ENCODE assay signal across 9 cellular contexts in genomic region chr20:57717797-57718196, GRCh38. TPM values are rescaled to one million over a fixed set of nuclear protein-coding genes. Genes with fewer than 3 reads are reported as not detected.
A peak's percentile ranks its signal among the peaks of the same experiment; 100 is the strongest.
DNase-seq lines count a peak whose midpoint lies in the region; ATAC-seq and TF ChIP-seq lines count a peak whose summit lies in the region.
"Had no signal": no experiment of that assay in that cellular context is flagged by ENCODE, and none has a peak within 500 bp of the region (broad histone marks: within the 10 kb centered on the region; RNA-seq: fewer than 3 reads in every experiment).

No MANE protein-coding gene starts in this region.

- DNase-seq in NCI-H460 (ENCODE audit: extremely low read depth, low read depth) (peak; percentile 53), choroid plexus epithelial cell (ENCODE audit: low read depth) (peak; percentile 8), prostate gland (ENCODE audit: low spot score) (peak; percentile 65), COR-L47 (lab: John Stamatoyannopoulos, UW) (no peak)

- 10% methylated on average over 11 of the region's 11 CpGs for WGBS in prostate gland

- H3F3A ChIP-seq in DOHH2 (ENCODE audit: control insufficient read depth, insufficient read depth) = peaks cover 3% of the 10 kb centered on the region; the same call in 1 of the 2 replicates

- H3K27ac ChIP-seq in DOHH2 (ENCODE audit: low read depth, low read length) (no peak overlapping the region), prostate gland (peak overlapping the region; percentile 77 to 99)
- H3K27ac ChIP-seq: spleen had no signal

- peaks cover 16% of the 10 kb centered on the region for H3K27me3 ChIP-seq in DOHH2 (ENCODE audit: control insufficient read depth, low read length)
- H3K27me3 ChIP-seq in prostate gland (replicated peaks; ENCODE audit: insufficient read depth) = no peaks in the 10 kb centered on the region
- H3K27me3 ChIP-seq: spleen had no signal

- ATAC-seq in HG03196 (IDR thresholded peaks at IDR 0.05; ENCODE audit: unreplicated experiment) (no peak), GM19351 (IDR thresholded peaks at IDR 0.05; ENCODE audit: unreplicated experiment) (no peak), HG03432 (IDR thresholded peaks at IDR 0.05; ENCODE audit: unreplicated experiment) (no peak)

- H3K36me3 ChIP-seq in DOHH2 (ENCODE audit: control insufficient read depth, low read length) (no peaks in the 10 kb centered on the region), prostate gland (no peaks in the 10 kb centered on the region)
- H3K36me3 ChIP-seq: spleen had no signal

- H3K9me2 ChIP-seq in DOHH2 (replicated peaks; ENCODE audit: control insufficient read depth, low read length) = no peaks in the 10 kb centered on the region

- no peak for TF ChIP-seq POLR2A in prostate gland (IDR thresholded peaks at IDR 0.05)

- H4K20me1 ChIP-seq in DOHH2 (ENCODE audit: control insufficient read depth, insufficient read depth, low read depth, low read length) = no peaks in the 10 kb centered on the region

- H3K4me1 ChIP-seq in DOHH2 (ENCODE audit: control insufficient read depth, low read length) (peaks cover 13% of the 10 kb centered on the region), prostate gland (replicated peaks) (peaks cover 3% of the 10 kb centered on the region)

- no peak for TF ChIP-seq CTCF in DOHH2 (IDR thresholded peaks at IDR 0.05; ENCODE audit: low read depth, low read length, poor library complexity, severe bottlenecking)
- no peak for TF ChIP-seq CTCF in choroid plexus epithelial cell (conservative IDR thresholded peaks at IDR 0.05; ENCODE audit: low read depth, low read length)
- TF ChIP-seq CTCF in prostate gland (IDR thresholded peaks at IDR 0.05) = no peak

- H3K9me3 ChIP-seq in DOHH2 (ENCODE audit: control insufficient read depth, insufficient read depth, low read length) = no peaks in the 10 kb centered on the region
- no peaks in the 10 kb centered on the region for H3K9me3 ChIP-seq in prostate gland
- H3K9me3 ChIP-seq: spleen had no signal

- intact Hi-C loops in prostate gland (cut with DNase I) = loop anchor here (2.0 to 10.0 kb wide), 2 partner anchors 31 to 323 kb away; partner anchors contain the start of gene RBM38

- H3K4me3 ChIP-seq in DOHH2 (ENCODE audit: low read length) (no peak overlapping the region), choroid plexus epithelial cell (ENCODE audit: low read depth, low read length) (no peak overlapping the region), prostate gland (no peak overlapping the region)

- peak overlapping the region; percentile 54; the same call in 1 of the 2 replicates for H3K4me2 ChIP-seq in DOHH2 (ENCODE audit: low read length)

- no peaks in the 10 kb centered on the region for H3K79me2 ChIP-seq in DOHH2 (ENCODE audit: control insufficient read depth, low read length)

RNA-seq across cellular contexts. Expression of gene PMEPA1, which starts 8.0 kb away (rescaled TPM):
- 3.1 and 3.9 TPM in 2 replicates for total RNA-seq in NCI-H460 (2014; rRNA removed; shearing (Covaris generic))
- 1.6 and 2.3 TPM in 2 replicates for polyA plus RNA-seq in NCI-H460 (2014; cell fraction: nucleus; rRNA removed)
- total RNA-seq in prostate gland = 100 to 1,000 TPM in 1 of 2 donors, 10 to 100 TPM in 1; 96.5 to 245 TPM

Comparison
In these comparisons a context has a peak if more than half of its experiments do, and no peak if none do; other contexts are left out.
1. RNA of gene PMEPA1, which starts 8.0 kb away (total RNA-seq): 96.5 to 245 TPM in prostate gland; 3.1 to 3.9 TPM in NCI-H460; every median in the first group is over 10 times any median in the second.